8 cellular contexts compared by ENCODE assay signal in the genomic region with DNA sequence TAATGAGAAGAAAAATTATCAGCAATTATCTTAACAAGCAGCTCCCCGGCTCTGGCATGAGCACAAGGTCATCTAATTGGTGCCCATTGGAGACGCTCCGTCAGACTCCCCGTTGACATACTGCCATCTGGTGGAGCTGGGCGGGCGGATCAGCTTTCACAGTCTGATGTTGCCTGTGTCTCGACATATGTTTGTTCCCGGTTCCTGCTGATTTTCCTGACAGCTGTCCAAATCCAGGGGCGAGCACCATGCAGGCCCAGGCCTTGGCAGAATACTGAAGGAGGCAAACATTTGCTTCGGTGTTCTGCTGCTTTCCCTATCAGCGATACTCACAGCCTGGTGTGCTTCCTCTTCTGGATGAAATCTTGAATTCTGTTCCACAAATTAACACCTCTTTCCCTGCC. TPM values are rescaled to one million over a fixed set of nuclear protein-coding genes. Genes with fewer than 3 reads are reported as not detected.
A peak's percentile ranks its signal among the peaks of the same experiment; 100 is the strongest.
DNase-seq lines count a peak whose midpoint lies in the region; ATAC-seq, FAIRE-seq and TF ChIP-seq lines count a peak whose summit lies in the region.

No MANE protein-coding gene starts in this region.

- H3K36me3 Mint-ChIP-seq in activated naive CD8-positive, alpha-beta T cell treated with anti-CD3 and anti-CD28 coated beads for 36 hours: no peaks in the 10 kb centered on the region
- H3K36me3 Mint-ChIP-seq in progenitor cell of endocrine pancreas (ENCODE audit: insufficient read depth): no peaks in the 10 kb centered on the region

- H3K4me1 Mint-ChIP-seq in activated naive CD8-positive, alpha-beta T cell treated with anti-CD3 and anti-CD28 coated beads for 36 hours: peaks cover 2% of the 10 kb centered on the region
- H3K4me1 Mint-ChIP-seq in progenitor cell of endocrine pancreas (ENCODE audit: low read depth): peaks cover 2% of the 10 kb centered on the region

- no peaks in the 10 kb centered on the region for H3K9me3 ChIP-seq in cardiac muscle cell (ENCODE audit: low read depth)

- peaks cover 8% of the 10 kb centered on the region for H3K27me3 ChIP-seq in cardiac muscle cell

- no peaks in the 10 kb centered on the region for H3K4me1 ChIP-seq in cardiac muscle cell (ENCODE audit: low read depth)

- peak; percentile 90 for DNase-seq in ELF-1 (ENCODE audit: low read depth, low spot score)
- peak; percentile 73 for DNase-seq in HCEC 1CT
- DNase-seq in NB4 (ENCODE audit: low read depth): peak; percentile 76
- peak; percentile 64 for DNase-seq in activated naive CD8-positive, alpha-beta T cell treated with anti-CD3 and anti-CD28 coated beads for 36 hours
- peak; percentile 82 to 83 for DNase-seq in cardiac muscle cell (ENCODE audit: low read depth in 1 of 2, low spot score in 1 of 2)
- DNase-seq in progenitor cell of endocrine pancreas (ENCODE audit: low spot score, unreplicated experiment): peak; percentile 70
- peak; percentile 73 for DNase-seq in urothelium cell line (ENCODE audit: low spot score)

- no peaks in the 10 kb centered on the region for H3K36me3 ChIP-seq in cardiac muscle cell

- TF ChIP-seq POLR2A in NB4 (IDR thresholded peaks at IDR 0.05; ENCODE audit: extremely low read depth, insufficient read length): no peak

- ATAC-seq in SK-N-SH treated with all-trans-retinoic acid at 6 μM for 48 hours: peak; percentile 99

- no peaks in the 10 kb centered on the region for H3K27me3 Mint-ChIP-seq in activated naive CD8-positive, alpha-beta T cell treated with anti-CD3 and anti-CD28 coated beads for 36 hours
- H3K27me3 Mint-ChIP-seq in progenitor cell of endocrine pancreas: no peaks in the 10 kb centered on the region

- no peak for FAIRE-seq in urothelium cell line (lab: Jason Lieb, UNC)

- TF ChIP-seq CTCF in NB4 (IDR thresholded peaks at IDR 0.05; ENCODE audit: low read depth, low read length) (peak; percentile 91), cardiac muscle cell (IDR thresholded peaks at IDR 0.05; ENCODE audit: low read depth, low read length) (peak; percentile 92), progenitor cell of endocrine pancreas (IDR thresholded peaks at IDR 0.05; ENCODE audit: unreplicated experiment) (peak; percentile 95)

- H3K9me3 Mint-ChIP-seq in activated naive CD8-positive, alpha-beta T cell treated with anti-CD3 and anti-CD28 coated beads for 36 hours: no peaks in the 10 kb centered on the region
- no peaks in the 10 kb centered on the region for H3K9me3 Mint-ChIP-seq in progenitor cell of endocrine pancreas (ENCODE audit: low read depth)

- H3K4me3 ChIP-seq in NB4 (ENCODE audit: low read depth, low read length) (no peak overlapping the region), cardiac muscle cell (no peak overlapping the region)

- no peak overlapping the region for H3K27ac ChIP-seq in cardiac muscle cell

- no peak overlapping the region for H3K27ac Mint-ChIP-seq in activated naive CD8-positive, alpha-beta T cell treated with anti-CD3 and anti-CD28 coated beads for 36 hours
- no peak overlapping the region for H3K27ac Mint-ChIP-seq in progenitor cell of endocrine pancreas

- no peak overlapping the region for H3K4me3 Mint-ChIP-seq in activated naive CD8-positive, alpha-beta T cell treated with anti-CD3 and anti-CD28 coated beads for 36 hours
- no peak overlapping the region for H3K4me3 Mint-ChIP-seq in progenitor cell of endocrine pancreas (ENCODE audit: low read depth)

TF ChIP-seq in SK-N-SH treated with all-trans-retinoic acid at 6 μM for 48 hours, 23 proteins besides CTCF, POLR2A, EP300 and RAD21:
- TF ChIP-seq ZC3H10 (CRISPR knock-in tag; IDR thresholded peaks at IDR 0.05): no peak

RNA-seq across cellular contexts. Expression of gene BARX2, which starts 43.8 kb away (rescaled TPM):
- total RNA-seq in activated naive CD8-positive, alpha-beta T cell treated with anti-CD3 and anti-CD28 coated beads for 36 hours: under 1 TPM in 1 of 2 experiments, not detected in 1; 0.12 TPM
- total RNA-seq in cardiac muscle cell: 0.11 and 0.36 TPM in 2 replicates
- polyA plus RNA-seq in cardiac muscle cell: 0.32 and 0.59 TPM in 2 replicates
- 2.4 and 3.7 TPM in 2 replicates for total RNA-seq in progenitor cell of endocrine pancreas
